ENCODE assay signal across 23 cellular contexts in genomic region chr10:2207246-2207922, GRCh38.
DNase-seq lines count a peak whose midpoint lies in the region; ATAC-seq, FAIRE-seq and TF ChIP-seq lines count a peak whose summit lies in the region.
"Had no signal": no experiment of that assay in that cellular context is flagged by ENCODE, and none has a peak within 500 bp of the region (broad histone marks: within the 10 kb centered on the region; RNA-seq: fewer than 3 reads in every experiment).

No MANE protein-coding gene starts in this region.

- H3K79me1 ChIP-seq in H1 (ENCODE audit: low read depth, low read length), result no peaks in the 10 kb centered on the region

- peak; percentile 23 for DNase-seq in DMS53 (lab: John Stamatoyannopoulos, UW)
- no peak for DNase-seq in DMS53 treated with DMSO at 0.1 percent for 48 hours (lab: John Stamatoyannopoulos, UW; ENCODE audit: unreplicated experiment)
- DNase-seq in SK-MEL-5 (ENCODE audit: low read depth, low spot score), result peak; percentile 35
- no peak for DNase-seq in H1 (ENCODE audit: low read depth in 1 of 2, low spot score in 2 of 2)
- no peak for DNase-seq in aorta
- DNase-seq in NCI-H774 (lab: John Stamatoyannopoulos, UW), result no peak
- DNase-seq: AML-193; Caco-2; CD4-positive, alpha-beta T cell; DMS79 treated with DMSO at 0.1 percent for 48 hours; EL; GM23248; HCEC 1CT; IMR-90 had no signal

- no peak overlapping the region for H2BK5ac ChIP-seq in H1 (ENCODE audit: low read depth, low read length)

- no peaks in the 10 kb centered on the region for H4K20me1 ChIP-seq in H1 (replicated peaks in 1 of 2; ENCODE audit: control insufficient read depth in 1 of 2, insufficient read depth in 2 of 2, low read length in 2 of 2)

- intact Hi-C loops in aorta (cut with DNase I), result no loop called here

- TF ChIP-seq RAD21 in H1 (IDR thresholded peaks at IDR 0.05 in 1 of 2, conservative IDR thresholded peaks at IDR 0.05 in 1 of 2; ENCODE audit: low read depth in 2 of 2, low read length in 2 of 2), result no peak

- H2AK5ac ChIP-seq in H1 (ENCODE audit: low read depth, low read length), result no peak overlapping the region

- no peak overlapping the region for H3K9ac ChIP-seq in H1 (replicated peaks in 1 of 4; ENCODE audit: extremely low read depth in 1 of 4, low read depth in 3 of 4, low read length in 3 of 4)
- H3K9ac ChIP-seq: GM23248 had no signal

- H2BK20ac ChIP-seq in H1 (ENCODE audit: low read length), result peak overlapping the region; percentile 94; the same call in 1 of the 2 replicates

- no peak for FAIRE-seq in H1 (lab: Jason Lieb, UNC)
- FAIRE-seq: A549, D721Med, GM12878, GM19239, H54, HTR-8/SVneo had no signal

- H3K4me1 ChIP-seq in H1 (replicated peaks in 1 of 4; ENCODE audit: control insufficient read depth in 3 of 4, insufficient read depth in 4 of 4, low read length in 3 of 4), result peaks cover 0 to 12% (median 7%) of the 10 kb centered on the region in 4 experiments; a peak in 4 of 7 replicates
- H3K4me1 ChIP-seq in aorta (ENCODE audit: control insufficient read depth in 1 of 2, insufficient read depth in 2 of 2, low read length in 2 of 2), result no peaks in the 10 kb centered on the region
- H3K4me1 ChIP-seq: A549, Caco-2 had no signal

- H4K8ac ChIP-seq in H1 (ENCODE audit: extremely low read depth, insufficient read depth, low read length), result no peak overlapping the region

- H3K79me2 ChIP-seq in H1 (ENCODE audit: control insufficient read depth in 1 of 2, insufficient read depth in 2 of 2, low read length in 2 of 2), result no peaks in the 10 kb centered on the region

- no peak overlapping the region for H4K5ac ChIP-seq in H1 (ENCODE audit: insufficient read length, low read depth, low read length)

- TF ChIP-seq CTCF in H1 (IDR thresholded peaks at IDR 0.05; ENCODE audit: control extremely low read depth in 1 of 3, insufficient read depth in 1 of 3, low read depth in 1 of 3, low read length in 3 of 3), result no peak

- no peak overlapping the region for H4K91ac ChIP-seq in H1 (replicated peaks; ENCODE audit: insufficient read length, low read length)

- no peak for TF ChIP-seq EP300 in H1 (IDR thresholded peaks at IDR 0.05; ENCODE audit: borderline replicate concordance in 1 of 2, low read depth in 2 of 2, low read length in 2 of 2)

- in situ Hi-C loops in SK-MEL-5 (cut with HindIII; ENCODE audit: low pct_unique_long_range_greater_than_20kb, low sequenced_read_pairs), result no loop called here

- H3K18ac ChIP-seq in H1 (ENCODE audit: extremely low read depth, low read length), result no peak overlapping the region

- H3K4ac ChIP-seq in H1 (replicated peaks; ENCODE audit: insufficient read length, low read depth, low read length), result no peak overlapping the region

- ATAC-seq in aorta (ENCODE audit: low FRiP score) (peak; percentile 22), GM18861 (IDR thresholded peaks at IDR 0.05; ENCODE audit: unreplicated experiment) (no peak)
- ATAC-seq: A549, GM12878 had no signal

- H3K36me3 ChIP-seq in H1 (ENCODE audit: control insufficient read depth in 2 of 4, insufficient read depth in 4 of 4, low read length in 3 of 4) (no peaks in the 10 kb centered on the region), aorta (ENCODE audit: control insufficient read depth in 1 of 2, insufficient read depth in 2 of 2, low read length in 1 of 2) (no peaks in the 10 kb centered on the region)

- H3K4me3 ChIP-seq in H1 (ENCODE audit: extremely low read depth in 1 of 4, insufficient read depth in 2 of 4, low read depth in 3 of 4, low read length in 4 of 4), result no peak overlapping the region
- H3K4me3 ChIP-seq in aorta (ENCODE audit: low read length in 2 of 2), result no peak overlapping the region
- H3K4me3 ChIP-seq: A549, GM12878, GM23248 had no signal

- CTCF ChIA-PET in H1 (lab: Charles Lee; ENCODE audit: partially characterized antibody), result interaction anchor here (0.8 kb wide), 1 partner anchor 69 kb away, joined by 4 read pairs; no protein-coding TSS in a partner anchor

- H3K23me2 ChIP-seq in H1 (ENCODE audit: low read depth, low read length), result peaks cover 3% of the 10 kb centered on the region; the same call in 1 of the 2 replicates

- H2BK15ac ChIP-seq in H1 (ENCODE audit: low read length), result no peak overlapping the region

- no peak overlapping the region for H3K23ac ChIP-seq in H1 (ENCODE audit: insufficient read length)

- no peak overlapping the region for H2AFZ ChIP-seq in H1 (ENCODE audit: low read length)
- H2AFZ ChIP-seq: GM23248 had no signal

- H3K9me3 ChIP-seq in H1 (ENCODE audit: insufficient read depth in 2 of 2, low read depth in 1 of 2, low read length in 1 of 2), result no peaks in the 10 kb centered on the region
- no peaks in the 10 kb centered on the region for H3K9me3 ChIP-seq in aorta (ENCODE audit: control insufficient read depth, low read length)
- H3K9me3 ChIP-seq: A549 had no signal

- 97% methylated on average over 27 of the region's 27 CpGs; no CpG with 5 or more reads in 1 of the 2 experiments for WGBS in H1 (ENCODE audit: extremely low coverage in 1 of 2, insufficient coverage in 1 of 2, insufficient read length in 1 of 2, insufficient replicate concordance in 2 of 2, low coverage in 1 of 2, low lambda C conversion rate in 2 of 2, missing lambda C conversion rate in 1 of 2), 2 experiments
- WGBS in aorta, 2 donors, result 91 to 92% methylated on average over 27 of the region's 27 CpGs

- no peak for TF ChIP-seq POLR2A in H1 (IDR thresholded peaks at IDR 0.05; ENCODE audit: control extremely low read depth in 1 of 2, low read depth in 2 of 2, low read length in 2 of 2)

- H2BK12ac ChIP-seq in H1 (ENCODE audit: low read depth, low read length), result peak overlapping the region; percentile 90; the same call in 1 of the 2 replicates

- H3K4me2 ChIP-seq in H1 (ENCODE audit: insufficient read depth in 1 of 2, low read depth in 2 of 2, low read length in 2 of 2), result no peak overlapping the region
- H3K4me2 ChIP-seq: A549 had no signal

- no peak overlapping the region for H3K27ac ChIP-seq in H1 (ENCODE audit: low read depth, low read length)
- no peak overlapping the region for H3K27ac ChIP-seq in aorta (ENCODE audit: low read depth in 1 of 2, low read length in 2 of 2)
- H3K27ac ChIP-seq: 22Rv1, A549, C4-2B, GM23248 had no signal

- no peaks in the 10 kb centered on the region for H3K27me3 ChIP-seq in H1 (replicated peaks in 1 of 4; ENCODE audit: control insufficient read depth in 3 of 4, extremely low read depth in 1 of 4, insufficient read depth in 3 of 4, low read length in 3 of 4)
- H3K27me3 ChIP-seq in aorta (ENCODE audit: control insufficient read depth in 1 of 2, insufficient read depth in 2 of 2, low read length in 1 of 2), result no peaks in the 10 kb centered on the region

- no peak overlapping the region for H2BK120ac ChIP-seq in H1 (replicated peaks; ENCODE audit: low read depth, low read length)

- no peak overlapping the region for H3K56ac ChIP-seq in H1 (replicated peaks; ENCODE audit: insufficient read length, low read depth, low read length)

- H3K14ac ChIP-seq in H1 (ENCODE audit: insufficient read length), result no peak overlapping the region

- POLR2A ChIA-PET in H1 (lab: Charles Lee; ENCODE audit: partially characterized antibody), result no interaction called here

TF ChIP-seq in H1, 55 proteins besides CTCF, POLR2A, EP300 and RAD21 (continues in another document):
- TF ChIP-seq FOSL1 (IDR thresholded peaks at IDR 0.05; ENCODE audit: insufficient read depth, low read depth, low read length), result no peak
- TF ChIP-seq TBP (IDR thresholded peaks at IDR 0.05; ENCODE audit: low read depth, low read length), result no peak
- no peak for TF ChIP-seq CTBP2 (IDR thresholded peaks at IDR 0.05; ENCODE audit: borderline replicate concordance, insufficient read depth, insufficient read length, low read length)
- TF ChIP-seq NRF1 (IDR thresholded peaks at IDR 0.05; ENCODE audit: low read depth, low read length), result no peak
- TF ChIP-seq CHD2 (IDR thresholded peaks at IDR 0.05; ENCODE audit: low read length), result no peak
- no peak for TF ChIP-seq TEAD4 (IDR thresholded peaks at IDR 0.05; ENCODE audit: low read depth, low read length)
- no peak for TF ChIP-seq SRF (IDR thresholded peaks at IDR 0.05; ENCODE audit: low read depth, low read length)

Comparison
In these comparisons a context has a peak if more than half of its experiments do, and no peak if none do; other contexts are left out.
1. DNase-seq: peak in DMS53 (single experiment) and SK-MEL-5 (single experiment); none in DMS53 treated with DMSO at 0.1 percent for 48 hours (single experiment), H1 (0 of 2), aorta (0 of 2) and NCI-H774 (single experiment).